15 cellular contexts compared by ENCODE assay signal in the genomic region with DNA sequence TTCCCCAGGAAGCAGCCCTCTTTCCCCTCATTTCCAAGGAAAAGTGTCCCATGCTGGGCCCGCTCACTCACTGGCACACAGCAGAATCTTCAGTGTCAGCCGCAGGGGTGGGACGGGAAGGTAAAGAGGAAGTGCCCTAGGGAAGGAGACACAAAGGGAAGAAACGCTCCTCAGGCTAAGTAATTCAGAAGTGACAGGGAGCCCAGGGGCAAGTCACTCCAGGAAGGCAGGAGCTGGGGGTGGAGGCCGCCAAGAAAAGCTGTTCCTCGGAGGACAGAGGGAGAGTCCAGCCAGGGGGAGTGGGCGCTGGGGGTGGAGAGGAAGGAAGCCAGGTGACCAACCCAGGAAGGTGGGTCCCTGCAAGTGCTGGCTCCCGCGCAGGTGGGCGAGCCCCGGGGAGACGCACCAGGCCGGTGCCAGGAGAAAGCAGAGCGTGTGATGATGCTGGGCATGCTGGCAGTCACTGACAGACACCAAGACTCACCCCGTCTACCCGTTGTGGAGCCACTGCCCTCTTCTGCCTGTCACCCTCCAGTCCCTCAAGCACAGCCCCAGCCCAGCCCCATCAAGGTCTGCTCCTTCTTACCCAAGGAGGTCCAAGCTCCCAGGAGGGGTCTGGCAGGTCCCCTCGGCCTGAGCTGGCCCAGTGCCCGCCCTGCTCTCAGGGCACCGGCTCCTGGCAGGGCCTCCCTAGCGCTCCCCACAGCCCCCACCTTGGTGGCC. TPM values are rescaled to one million over a fixed set of nuclear protein-coding genes. Genes with fewer than 3 reads are reported as not detected.
DNase-seq lines count a peak whose midpoint lies in the region; ATAC-seq and TF ChIP-seq lines count a peak whose summit lies in the region.
"Had no signal": no experiment of that assay in that cellular context is flagged by ENCODE, and none has a peak within 500 bp of the region (broad histone marks: within the 10 kb centered on the region; RNA-seq: fewer than 3 reads in every experiment).

No MANE protein-coding gene starts in this region.

- H3K23ac ChIP-seq in neuronal stem cell (ENCODE audit: low read depth, low read length, poor library complexity) = no peak overlapping the region

- H3K4me3 ChIP-seq in CD8-positive, alpha-beta T cell (ENCODE audit: low read depth, low read length) = no peak overlapping the region
- no peak overlapping the region for H3K4me3 ChIP-seq in neuronal stem cell (ENCODE audit: low read length in 2 of 2)
- no peak overlapping the region for H3K4me3 ChIP-seq in foreskin fibroblast (ENCODE audit: low read depth in 1 of 2, low read length in 2 of 2)

- no CpG with 5 or more reads among the region's 20 CpGs for WGBS in neuronal stem cell (ENCODE audit: extremely low coverage in 2 of 2, insufficient read length in 2 of 2, insufficient replicate concordance in 1 of 2), 2 donors

- H3K36me3 Mint-ChIP-seq in CD8-positive, alpha-beta T cell = peaks cover 4% of the 10 kb centered on the region
- H3K36me3 Mint-ChIP-seq in endothelial cell (ENCODE audit: low read depth, unreplicated experiment) = peaks cover 4% of the 10 kb centered on the region

- ATAC-seq in CD8-positive, alpha-beta T cell = no peak
- ATAC-seq in HG02884 (IDR thresholded peaks at IDR 0.05; ENCODE audit: unreplicated experiment) (no peak), left lobe of liver (no peak)
- ATAC-seq: activated naive CD8-positive, alpha-beta T cell treated with anti-CD3 and anti-CD28 coated beads, Interleukin-2, amount 50 U/mL, for 24 hours had no signal

- peak overlapping the region; percentile 64 for H3K27ac Mint-ChIP-seq in CD8-positive, alpha-beta T cell
- peak overlapping the region; percentile 74 for H3K27ac Mint-ChIP-seq in endothelial cell (ENCODE audit: unreplicated experiment)
- H3K27ac Mint-ChIP-seq: activated naive CD8-positive, alpha-beta T cell treated with anti-CD3 and anti-CD28 coated beads, Interleukin-2, amount 50 U/mL, for 24 hours; type B pancreatic cell had no signal

- H3K27ac ChIP-seq in CD8-positive, alpha-beta T cell (ENCODE audit: low read depth, low read length) = no peak overlapping the region
- peak overlapping the region; percentile 14 for H3K27ac ChIP-seq in KOPT-K1 (ENCODE audit: low read depth, low read length, poor library complexity, severe bottlenecking)
- no peak overlapping the region for H3K27ac ChIP-seq in neuronal stem cell (replicated peaks; ENCODE audit: low read length)
- H3K27ac ChIP-seq: VCaP had no signal

- H3K4me3 Mint-ChIP-seq in CD8-positive, alpha-beta T cell = no peak overlapping the region
- no peak overlapping the region for H3K4me3 Mint-ChIP-seq in endothelial cell (ENCODE audit: unreplicated experiment)
- H3K4me3 Mint-ChIP-seq: activated naive CD8-positive, alpha-beta T cell treated with anti-CD3 and anti-CD28 coated beads, Interleukin-2, amount 50 U/mL, for 24 hours; type B pancreatic cell had no signal

- CTCF ChIA-PET in CD8-positive, alpha-beta T cell (lab: Charles Lee) = interaction anchor here (1.1 kb wide), 1 partner anchor 112 kb away, joined by 3 read pairs; no protein-coding TSS in a partner anchor

- no peaks in the 10 kb centered on the region for H3K27me3 Mint-ChIP-seq in CD8-positive, alpha-beta T cell (ENCODE audit: low read depth)
- peaks cover 7% of the 10 kb centered on the region for H3K27me3 Mint-ChIP-seq in endothelial cell (ENCODE audit: unreplicated experiment)
- H3K27me3 Mint-ChIP-seq: activated naive CD8-positive, alpha-beta T cell treated with anti-CD3 and anti-CD28 coated beads, Interleukin-2, amount 50 U/mL, for 24 hours; type B pancreatic cell had no signal

- peaks cover 29% of the 10 kb centered on the region for H3K4me1 Mint-ChIP-seq in CD8-positive, alpha-beta T cell (ENCODE audit: low read depth)
- H3K4me1 Mint-ChIP-seq in endothelial cell (ENCODE audit: unreplicated experiment) = peaks cover 35% of the 10 kb centered on the region

- H2BK120ac ChIP-seq in neuronal stem cell (ENCODE audit: low read depth, low read length) = no peak overlapping the region

- no peak for TF ChIP-seq CTCF in CD8-positive, alpha-beta T cell (IDR thresholded peaks at IDR 0.05)
- TF ChIP-seq CTCF in endothelial cell (IDR thresholded peaks at IDR 0.05; ENCODE audit: unreplicated experiment) (no peak), foreskin fibroblast (IDR thresholded peaks at IDR 0.05; ENCODE audit: low read depth, low read length) (no peak)

- H2BK5ac ChIP-seq in neuronal stem cell (ENCODE audit: low read length) = peak overlapping the region; percentile 36

- H3K36me3 ChIP-seq in CD8-positive, alpha-beta T cell (ENCODE audit: insufficient read depth, low read length) = no peaks in the 10 kb centered on the region
- H3K36me3 ChIP-seq in KOPT-K1 (ENCODE audit: insufficient read depth, low read length) = peaks cover 72% of the 10 kb centered on the region
- H3K36me3 ChIP-seq in neuronal stem cell (replicated peaks in 1 of 2; ENCODE audit: control insufficient read depth in 2 of 2, insufficient read depth in 2 of 2, low read length in 2 of 2) = peaks cover 7 to 37% of the 10 kb centered on the region in 2 donors

- no peak for DNase-seq in CD8-positive, alpha-beta T cell
- DNase-seq in endothelial cell (ENCODE audit: low spot score) = no peak
- DNase-seq in neuronal stem cell (ENCODE audit: low spot score) = no peak
- no peak for DNase-seq in germinal center (ENCODE audit: low spot score)
- no peak for DNase-seq in foreskin fibroblast
- no peak for DNase-seq in left lobe of liver (ENCODE audit: low spot score)
- DNase-seq: activated naive CD8-positive, alpha-beta T cell treated with anti-CD3 and anti-CD28 coated beads, Interleukin-2, amount 50 U/mL, for 24 hours; GDM1; kidney glomerular epithelial cell; NCI-H1048; NCI-H2227 treated with DMSO at 0.1 percent for 48 hours had no signal

- peak overlapping the region; percentile 50 for H2AK5ac ChIP-seq in neuronal stem cell (ENCODE audit: low read depth, low read length)

- peak overlapping the region; percentile 51 for H3K14ac ChIP-seq in neuronal stem cell (ENCODE audit: low read length)

- no peak overlapping the region for H2BK15ac ChIP-seq in neuronal stem cell (ENCODE audit: low read length)

- peaks cover 17% of the 10 kb centered on the region for H3K4me1 ChIP-seq in CD8-positive, alpha-beta T cell (ENCODE audit: insufficient read depth, low read length)
- peaks cover 0 to 9% of the 10 kb centered on the region in 2 donors for H3K4me1 ChIP-seq in neuronal stem cell (ENCODE audit: control insufficient read depth in 2 of 2, insufficient read depth in 1 of 2, low read depth in 1 of 2, low read length in 2 of 2)

- H3K79me1 ChIP-seq in neuronal stem cell (ENCODE audit: low read depth, low read length) = peaks cover 34% of the 10 kb centered on the region

- H3K4me2 ChIP-seq in neuronal stem cell (ENCODE audit: insufficient read depth, low read length, poor library complexity, severe bottlenecking) = no peak overlapping the region

- H4K8ac ChIP-seq in neuronal stem cell (ENCODE audit: low read depth, low read length) = no peak overlapping the region

- peak overlapping the region; percentile 61 for H3K4ac ChIP-seq in neuronal stem cell (ENCODE audit: low read length)

- no peaks in the 10 kb centered on the region for H3K9me3 ChIP-seq in CD8-positive, alpha-beta T cell (ENCODE audit: low read length)
- no peaks in the 10 kb centered on the region for H3K9me3 ChIP-seq in KOPT-K1 (ENCODE audit: insufficient read depth, low read length, poor library complexity, severe bottlenecking)
- H3K9me3 ChIP-seq in neuronal stem cell (replicated peaks in 1 of 2; ENCODE audit: control insufficient read depth in 2 of 2, insufficient read depth in 1 of 2, low read depth in 1 of 2, low read length in 2 of 2) = peaks cover 3 to 5% of the 10 kb centered on the region in 2 donors

- H3K9me3 Mint-ChIP-seq in CD8-positive, alpha-beta T cell = no peaks in the 10 kb centered on the region
- H3K9me3 Mint-ChIP-seq in endothelial cell (ENCODE audit: unreplicated experiment) = no peaks in the 10 kb centered on the region
- H3K9me3 Mint-ChIP-seq: activated naive CD8-positive, alpha-beta T cell treated with anti-CD3 and anti-CD28 coated beads, Interleukin-2, amount 50 U/mL, for 24 hours; type B pancreatic cell had no signal

- H2BK12ac ChIP-seq in neuronal stem cell (ENCODE audit: low read length) = no peak overlapping the region

- intact Hi-C loops in CD8-positive, alpha-beta T cell (cut with DNase I, micrococcal nuclease) = no loop called here

- H3K18ac ChIP-seq in neuronal stem cell (ENCODE audit: low read length) = peak overlapping the region; percentile 74

- no peaks in the 10 kb centered on the region for H3K27me3 ChIP-seq in CD8-positive, alpha-beta T cell (ENCODE audit: insufficient read depth, low read length)
- H3K27me3 ChIP-seq in neuronal stem cell (ENCODE audit: control insufficient read depth in 3 of 3, insufficient read depth in 3 of 3, low read depth in 1 of 3, low read length in 3 of 3) = no peaks in the 10 kb centered on the region

- no peak overlapping the region for H4K91ac ChIP-seq in neuronal stem cell (ENCODE audit: low read depth, low read length, poor library complexity)

- no peak overlapping the region for H2AFZ ChIP-seq in neuronal stem cell (ENCODE audit: low read length)

- POLR2A ChIA-PET in CD8-positive, alpha-beta T cell (lab: Charles Lee) = no interaction called here

- no peak overlapping the region for H3K9ac ChIP-seq in neuronal stem cell (ENCODE audit: low read depth, low read length, poor library complexity)

RNA-seq across cellular contexts. Expression of a gene that starts 21.7 kb away (rescaled TPM):
- total RNA-seq in CD8-positive, alpha-beta T cell = 10 to 100 TPM; 28.3 to 35.7 TPM
- total RNA-seq in endothelial cell (ENCODE audit: unreplicated experiment) (26.0 TPM), left lobe of liver (18.3 TPM)
- polyA plus RNA-seq in neuronal stem cell (2013, experiment 1 of 2) = 15.9 TPM
- polyA plus RNA-seq in neuronal stem cell (2013, experiment 2 of 2) = 18.7 TPM
